ENCODE assay signal across 13 cellular contexts in the genomic region with DNA sequence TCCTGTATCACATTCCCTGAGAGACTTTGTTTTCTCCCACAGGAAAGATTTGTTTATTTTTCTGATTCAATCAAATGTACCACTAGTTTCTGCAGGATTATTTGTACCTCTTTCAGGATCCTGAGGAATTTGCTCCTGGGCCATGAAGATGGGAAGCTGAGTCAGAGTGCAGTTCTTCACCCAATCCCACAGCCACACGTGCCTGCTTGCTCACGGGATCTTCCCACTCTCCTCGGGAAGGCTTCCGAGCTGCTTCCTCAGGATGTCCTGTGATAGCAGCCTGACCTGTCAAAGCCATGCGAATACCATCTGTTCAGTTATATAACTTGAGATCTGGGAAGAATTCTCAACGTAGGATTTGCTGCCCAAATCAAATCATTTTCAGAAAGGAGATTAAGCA. TPM values are rescaled to one million over a fixed set of nuclear protein-coding genes. Genes with fewer than 3 reads are reported as not detected.
DNase-seq lines count a peak whose midpoint lies in the region; ATAC-seq and TF ChIP-seq lines count a peak whose summit lies in the region.
"Had no signal": no experiment of that assay in that cellular context is flagged by ENCODE, and none has a peak within 500 bp of the region (broad histone marks: within the 10 kb centered on the region; RNA-seq: fewer than 3 reads in every experiment).

No MANE protein-coding gene starts in this region.

- peak; percentile 79 for DNase-seq in Daoy (ENCODE audit: low read depth)
- DNase-seq in NCI-H69 (lab: John Stamatoyannopoulos, UW), result peak; percentile 36
- DNase-seq in lung microvascular endothelial cell (ENCODE audit: low read depth in 2 of 2), result peak; percentile 67 to 98
- no peak for DNase-seq in MV-4-11 (lab: John Stamatoyannopoulos, UW)
- no peak for DNase-seq in colonic mucosa
- DNase-seq: activated naive CD4-positive, alpha-beta T cell treated with Interleukin-2 at 50 U/mL for 16 hours; Caco-2; NCI-H446 treated with DMSO at 0.1 percent for 48 hours had no signal

- no peaks in the 10 kb centered on the region for H3K4me1 ChIP-seq in colonic mucosa
- H3K4me1 ChIP-seq: Caco-2 had no signal

- H3K9me3 ChIP-seq in colonic mucosa, result no peaks in the 10 kb centered on the region
- H3K9me3 ChIP-seq: Caco-2, HAP-1, thyroid gland had no signal

- H3K27ac Mint-ChIP-seq in dendritic cell treated with granulocyte-macrophage colony-stimulating factor and Interleukin-4, amounts not matched to agents 40 ng/mL and 50 ng/mL, for 4 days, result peak overlapping the region; percentile 4

- no peaks in the 10 kb centered on the region for H3K9me3 Mint-ChIP-seq in dendritic cell treated with granulocyte-macrophage colony-stimulating factor and Interleukin-4, amounts not matched to agents 40 ng/mL and 50 ng/mL, for 4 days

- no peak for ATAC-seq in HG02623 (IDR thresholded peaks at IDR 0.05; ENCODE audit: unreplicated experiment)
- ATAC-seq in GM19452 (IDR thresholded peaks at IDR 0.05; ENCODE audit: unreplicated experiment), result no peak

- no peak overlapping the region for H3K27ac ChIP-seq in colonic mucosa

- no peak overlapping the region for H3K9ac ChIP-seq in colonic mucosa (ENCODE audit: low read depth in 2 of 2, low read length in 2 of 2)

- intact Hi-C loops in dendritic cell treated with granulocyte-macrophage colony-stimulating factor and Interleukin-4, amounts not matched to agents 40 ng/mL and 50 ng/mL, for 4 days (cut with micrococcal nuclease), result no loop called here
- intact Hi-C loops in colonic mucosa (cut with DNase I), result no loop called here

- no peaks in the 10 kb centered on the region for H3K36me3 Mint-ChIP-seq in dendritic cell treated with granulocyte-macrophage colony-stimulating factor and Interleukin-4, amounts not matched to agents 40 ng/mL and 50 ng/mL, for 4 days (ENCODE audit: low read depth)

- peaks cover 23% of the 10 kb centered on the region for H3K4me1 Mint-ChIP-seq in dendritic cell treated with granulocyte-macrophage colony-stimulating factor and Interleukin-4, amounts not matched to agents 40 ng/mL and 50 ng/mL, for 4 days (ENCODE audit: low read depth)

- no peak for TF ChIP-seq CTCF in colonic mucosa (IDR thresholded peaks at IDR 0.05)

- H3K4me3 Mint-ChIP-seq in dendritic cell treated with granulocyte-macrophage colony-stimulating factor and Interleukin-4, amounts not matched to agents 40 ng/mL and 50 ng/mL, for 4 days, result no peak overlapping the region

- H3K36me3 ChIP-seq in colonic mucosa, result no peaks in the 10 kb centered on the region
- H3K36me3 ChIP-seq: HAP-1, thyroid gland had no signal

- peaks cover 2% of the 10 kb centered on the region for H3K27me3 Mint-ChIP-seq in dendritic cell treated with granulocyte-macrophage colony-stimulating factor and Interleukin-4, amounts not matched to agents 40 ng/mL and 50 ng/mL, for 4 days

- H3K27me3 ChIP-seq in colonic mucosa, result no peaks in the 10 kb centered on the region
- H3K27me3 ChIP-seq: thyroid gland had no signal

- no peak overlapping the region for H3K4me3 ChIP-seq in colonic mucosa
- H3K4me3 ChIP-seq: HAP-1, thyroid gland had no signal

RNA-seq across cellular contexts. Expression of a gene that starts 41.8 kb away (rescaled TPM):
- 258 and 272 TPM in 2 replicates for total RNA-seq in Daoy (2014; rRNA removed; shearing (Covaris generic))
- total RNA-seq in lung microvascular endothelial cell, result 117 and 128 TPM in 2 replicates
- total RNA-seq in colonic mucosa, result 100 to 1,000 TPM in 1 of 2 donors, 10 to 100 TPM in 1; 99.1 to 128 TPM

Comparison
In these comparisons a context has a peak if more than half of its experiments do, and no peak if none do; other contexts are left out.
1. DNase-seq: peak in Daoy (single experiment), NCI-H69 (single experiment) and lung microvascular endothelial cell (2 of 2); none in MV-4-11 (single experiment) and colonic mucosa (single experiment).